Comparison of ENCODE assay signal across 18 cellular contexts in the genomic region with DNA sequence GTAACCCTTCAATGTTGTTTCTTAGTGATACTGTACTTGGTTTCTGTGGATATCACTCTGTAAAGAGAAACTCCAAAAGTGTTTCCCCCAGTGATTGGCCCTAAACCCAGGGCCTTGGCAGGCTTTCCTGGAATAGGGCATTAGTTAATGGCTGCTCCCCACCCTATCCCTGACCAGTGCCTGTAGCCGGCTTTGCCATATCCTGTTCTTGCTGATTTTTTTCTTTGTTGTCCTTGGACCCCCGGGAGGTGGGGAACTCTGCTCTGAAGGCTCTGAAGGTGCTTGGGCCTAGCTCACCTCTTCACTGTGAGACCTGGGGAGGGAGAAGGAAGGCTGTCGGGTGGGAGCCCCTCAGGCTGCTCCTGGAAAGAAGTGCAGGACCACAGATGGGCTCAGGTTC.
DNase-seq lines count a peak whose midpoint lies in the region; ATAC-seq and TF ChIP-seq lines count a peak whose summit lies in the region.
"Had no signal": no experiment of that assay in that cellular context is flagged by ENCODE, and none has a peak within 500 bp of the region (broad histone marks: within the 10 kb centered on the region; RNA-seq: fewer than 3 reads in every experiment).

No MANE protein-coding gene starts in this region.

- CTCF ChIA-PET in activated CD8-positive, alpha-beta memory T cell treated with anti-CD3 and anti-CD28 coated beads, Interleukin-2, amount 10 ng/mL, durations not matched to agents 7 days and 5 days (lab: Charles Lee): no interaction called here

- no peak for TF ChIP-seq CTCF in uterus (IDR thresholded peaks at IDR 0.05)

- peak overlapping the region; percentile 43 to 63 for H3K27ac ChIP-seq in uterus

- H3K4me3 Mint-ChIP-seq in activated CD8-positive, alpha-beta memory T cell treated with anti-CD3 and anti-CD28 coated beads, Interleukin-2, amount 10 ng/mL, durations not matched to agents 7 days and 5 days: no peak overlapping the region
- H3K4me3 Mint-ChIP-seq: activated CD4-positive, alpha-beta T cell treated with anti-CD3 and anti-CD28 coated beads, Interleukin-2, amount 10 ng/mL, durations not matched to agents 7 days and 5 days; activated naive CD4-positive, alpha-beta T cell treated with anti-CD3 and anti-CD28 coated beads, Interleukin-2, amount 50 U/mL, for 24 hours; natural killer cell treated with Interleukin-12 subunit alpha and Interleukin-12 subunit beta and Interleukin-15 and Interleukin-18, amount 100 ng/mL, for 72 hours had no signal

- H3K9me3 Mint-ChIP-seq in activated CD8-positive, alpha-beta memory T cell treated with anti-CD3 and anti-CD28 coated beads, Interleukin-2, amount 10 ng/mL, durations not matched to agents 7 days and 5 days (ENCODE audit: low read depth): no peaks in the 10 kb centered on the region
- H3K9me3 Mint-ChIP-seq: activated CD4-positive, alpha-beta T cell treated with anti-CD3 and anti-CD28 coated beads, Interleukin-2, amount 10 ng/mL, durations not matched to agents 7 days and 5 days; activated naive CD4-positive, alpha-beta T cell treated with anti-CD3 and anti-CD28 coated beads, Interleukin-2, amount 50 U/mL, for 24 hours; natural killer cell treated with Interleukin-12 subunit alpha and Interleukin-12 subunit beta and Interleukin-15 and Interleukin-18, amount 100 ng/mL, for 72 hours had no signal

- H3K36me3 Mint-ChIP-seq in activated CD8-positive, alpha-beta memory T cell treated with anti-CD3 and anti-CD28 coated beads, Interleukin-2, amount 10 ng/mL, durations not matched to agents 7 days and 5 days: no peaks in the 10 kb centered on the region
- H3K36me3 Mint-ChIP-seq: natural killer cell treated with Interleukin-12 subunit alpha and Interleukin-12 subunit beta and Interleukin-15 and Interleukin-18, amount 100 ng/mL, for 72 hours had no signal

- DNase-seq in activated CD8-positive, alpha-beta memory T cell treated with anti-CD3 and anti-CD28 coated beads, Interleukin-2, amount 50 U/mL, for 48 hours: peak; percentile 32
- DNase-seq in activated CD8-positive, alpha-beta memory T cell treated with anti-CD3 and anti-CD28 coated beads, Interleukin-2, amount 10 ng/mL, durations not matched to agents 7 days and 5 days: no peak
- DNase-seq in left ventricle myocardium superior (peak; percentile 65), skeletal muscle cell (ENCODE audit: low read depth) (no peak), uterus (peak; percentile 32 to 33), T1000 (lab: John Stamatoyannopoulos, UW) (no peak)
- DNase-seq: 8988T; activated CD4-positive, alpha-beta T cell treated with anti-CD3 and anti-CD28 coated beads, Interleukin-2, amount 10 ng/mL, durations not matched to agents 7 days and 5 days; activated T-cell treated with anti-CD3 and anti-CD28 coated beads, Interleukin-2, amount 50 U/mL, for 1 hour; foreskin fibroblast; H7; IMR-90; NCI-H2081 treated with DMSO at 0.1 percent for 48 hours; NCI-H748 treated with DMSO at 0.1 percent for 48 hours had no signal

- no peaks in the 10 kb centered on the region for H3K27me3 Mint-ChIP-seq in activated CD8-positive, alpha-beta memory T cell treated with anti-CD3 and anti-CD28 coated beads, Interleukin-2, amount 10 ng/mL, durations not matched to agents 7 days and 5 days
- H3K27me3 Mint-ChIP-seq: activated CD4-positive, alpha-beta T cell treated with anti-CD3 and anti-CD28 coated beads, Interleukin-2, amount 10 ng/mL, durations not matched to agents 7 days and 5 days; activated naive CD4-positive, alpha-beta T cell treated with anti-CD3 and anti-CD28 coated beads, Interleukin-2, amount 50 U/mL, for 24 hours; natural killer cell treated with Interleukin-12 subunit alpha and Interleukin-12 subunit beta and Interleukin-15 and Interleukin-18, amount 100 ng/mL, for 72 hours had no signal

- H3K9me3 ChIP-seq in uterus: no peaks in the 10 kb centered on the region

- no peaks in the 10 kb centered on the region for H3K27me3 ChIP-seq in uterus

- no peak overlapping the region for H3K27ac Mint-ChIP-seq in activated CD8-positive, alpha-beta memory T cell treated with anti-CD3 and anti-CD28 coated beads, Interleukin-2, amount 10 ng/mL, durations not matched to agents 7 days and 5 days
- H3K27ac Mint-ChIP-seq: activated CD4-positive, alpha-beta T cell treated with anti-CD3 and anti-CD28 coated beads, Interleukin-2, amount 10 ng/mL, durations not matched to agents 7 days and 5 days; activated naive CD4-positive, alpha-beta T cell treated with anti-CD3 and anti-CD28 coated beads, Interleukin-2, amount 50 U/mL, for 24 hours; natural killer cell treated with Interleukin-12 subunit alpha and Interleukin-12 subunit beta and Interleukin-15 and Interleukin-18, amount 100 ng/mL, for 72 hours had no signal

- ATAC-seq in activated CD8-positive, alpha-beta memory T cell treated with anti-CD3 and anti-CD28 coated beads, Interleukin-2, amount 10 ng/mL, durations not matched to agents 7 days and 5 days: no peak
- no peak for ATAC-seq in left ventricle myocardium superior
- ATAC-seq in HG03521 (IDR thresholded peaks at IDR 0.05; ENCODE audit: unreplicated experiment): no peak
- ATAC-seq in HG02981 (IDR thresholded peaks at IDR 0.05; ENCODE audit: unreplicated experiment): no peak
- ATAC-seq: natural killer cell treated with Interleukin-12 subunit alpha and Interleukin-12 subunit beta and Interleukin-15 and Interleukin-18, amount 100 ng/mL, for 72 hours had no signal

- no peaks in the 10 kb centered on the region for H3K4me1 Mint-ChIP-seq in activated CD8-positive, alpha-beta memory T cell treated with anti-CD3 and anti-CD28 coated beads, Interleukin-2, amount 10 ng/mL, durations not matched to agents 7 days and 5 days
- H3K4me1 Mint-ChIP-seq: activated CD4-positive, alpha-beta T cell treated with anti-CD3 and anti-CD28 coated beads, Interleukin-2, amount 10 ng/mL, durations not matched to agents 7 days and 5 days; activated naive CD4-positive, alpha-beta T cell treated with anti-CD3 and anti-CD28 coated beads, Interleukin-2, amount 50 U/mL, for 24 hours had no signal

- intact Hi-C loops in left ventricle myocardium superior (cut with micrococcal nuclease) (no loop called here), uterus (cut with DNase I; ENCODE audit: low total_unique reads) (no loop called here)

- no peaks in the 10 kb centered on the region for H3K4me1 ChIP-seq in uterus

- TF ChIP-seq POLR2A in uterus (IDR thresholded peaks at IDR 0.05): no peak

- H3K4me3 ChIP-seq in skeletal muscle cell (ENCODE audit: low read depth, low read length) (peak overlapping the region; percentile 1), uterus (no peak overlapping the region)

- no peaks in the 10 kb centered on the region for H3K36me3 ChIP-seq in uterus

Comparison
In these comparisons a context has a peak if more than half of its experiments do, and no peak if none do; other contexts are left out.
1. DNase-seq: peak in activated CD8-positive, alpha-beta memory T cell treated with anti-CD3 and anti-CD28 coated beads, Interleukin-2, amount 50 U/mL, for 48 hours (single experiment), left ventricle myocardium superior (single experiment) and uterus (2 of 2); none in activated CD8-positive, alpha-beta memory T cell treated with anti-CD3 and anti-CD28 coated beads, Interleukin-2, amount 10 ng/mL, durations not matched to agents 7 days and 5 days (single experiment), skeletal muscle cell (single experiment) and T1000 (single experiment).